ENCODE assay signal across 8 cellular contexts in genomic region chr2:229780856-229781773, GRCh38.
DNase-seq lines count a peak whose midpoint lies in the region; ATAC-seq, FAIRE-seq and TF ChIP-seq lines count a peak whose summit lies in the region.

No MANE protein-coding gene starts in this region.

- no peak overlapping the region for H2AFZ ChIP-seq in parathyroid adenoma

- H3K27ac Mint-ChIP-seq in WTC11: peak overlapping the region; percentile 93

- H3K4me1 ChIP-seq in parathyroid adenoma: peaks cover 24% of the 10 kb centered on the region

- CTCF ChIA-PET in WTC11 (lab: Charles Lee): interaction anchor here (0.5 to 2.4 kb wide), 19 partner anchors 11 to 379 kb away, joined by 3 to 7 read pairs (median 4); no protein-coding TSS in a partner anchor

- no peak for DNase-seq in D721Med (ENCODE audit: insufficient read length, low spot score)
- DNase-seq in NCI-H1417 treated with DMSO at 0.1 percent for 48 hours (lab: John Stamatoyannopoulos, UW): peak; percentile 3
- DNase-seq in WTC11 (ENCODE audit: low spot score): no peak
- peak; percentile 49 for DNase-seq in glomerular visceral epithelial cell (ENCODE audit: extremely low spot score)
- DNase-seq in NK-92 treated with Interleukin-12 subunit alpha and Interleukin-12 subunit beta, amount 100 ng/mL, for 24 hours (lab: John Stamatoyannopoulos, UW): no peak

- peak; percentile 83 for TF ChIP-seq CTCF in D721Med (IDR thresholded peaks at IDR 0.05; ENCODE audit: insufficient read depth, missing control alignments)
- peak; percentile 86 for TF ChIP-seq CTCF in WTC11 (IDR thresholded peaks at IDR 0.05)
- peak; percentile 91 for TF ChIP-seq CTCF in parathyroid adenoma (IDR thresholded peaks at IDR 0.05)

- H3K4me2 ChIP-seq in parathyroid adenoma (ENCODE audit: low read length): no peak overlapping the region

- H3K27me3 ChIP-seq in parathyroid adenoma (ENCODE audit: control insufficient read depth, insufficient read depth, low read length): no peaks in the 10 kb centered on the region

- peaks cover 43% of the 10 kb centered on the region for H3K4me1 Mint-ChIP-seq in WTC11

- H3K36me3 Mint-ChIP-seq in WTC11: peaks cover 45% of the 10 kb centered on the region

- ATAC-seq in GM21381 (IDR thresholded peaks at IDR 0.05; ENCODE audit: unreplicated experiment) (peak; percentile 41), WTC11 (peak; percentile 80), HG03135 (IDR thresholded peaks at IDR 0.05; ENCODE audit: unreplicated experiment) (no peak)

- H3K9ac ChIP-seq in parathyroid adenoma: no peak overlapping the region

- H3K4me3 Mint-ChIP-seq in WTC11: no peak overlapping the region

- no peak overlapping the region for H3K4me3 ChIP-seq in parathyroid adenoma (ENCODE audit: low read depth, low read length)

- no peaks in the 10 kb centered on the region for H3K36me3 ChIP-seq in parathyroid adenoma (ENCODE audit: control insufficient read depth, insufficient read depth, low read length)

- no peaks in the 10 kb centered on the region for H3K9me3 Mint-ChIP-seq in WTC11

- no peaks in the 10 kb centered on the region for H3K9me3 ChIP-seq in parathyroid adenoma (ENCODE audit: control insufficient read depth, low read length)

- peak; percentile 32 for FAIRE-seq in D721Med (lab: Jason Lieb, UNC)

- no peaks in the 10 kb centered on the region for H3K27me3 Mint-ChIP-seq in WTC11 (ENCODE audit: low read depth)

- POLR2A ChIA-PET in WTC11 (lab: Charles Lee): no interaction called here

- H3K79me2 ChIP-seq in parathyroid adenoma: peaks cover 7% of the 10 kb centered on the region

- no peak overlapping the region for H3K27ac ChIP-seq in parathyroid adenoma

TF ChIP-seq in WTC11, 78 proteins besides CTCF, POLR2A, EP300 and RAD21:
- TF ChIP-seq PRDM15 (CRISPR knock-in tag; IDR thresholded peaks at IDR 0.05): peak; percentile 77
- no peak for TF ChIP-seq JAZF1 (CRISPR knock-in tag; IDR thresholded peaks at IDR 0.05)

Comparison
In these comparisons a context has a peak if more than half of its experiments do, and no peak if none do; other contexts are left out.
1. DNase-seq: peak in NCI-H1417 treated with DMSO at 0.1 percent for 48 hours (single experiment) and glomerular visceral epithelial cell (single experiment); none in D721Med (single experiment), WTC11 (single experiment) and NK-92 treated with Interleukin-12 subunit alpha and Interleukin-12 subunit beta, amount 100 ng/mL, for 24 hours (single experiment).
2. Peak in every context shown above with its lines, with median percentiles within 50 percentile points of each other: CTCF ChIP-seq.